In genomic region chr6:120147218-120147871, GRCh38 we compare ENCODE assay signal across 1 cellular context.
TF ChIP-seq lines count a peak whose summit lies in the region.

No MANE protein-coding gene starts in this region.

TF ChIP-seq in H1, 55 proteins besides CTCF, POLR2A, EP300 and RAD21 (continued from another document):
- no peak for TF ChIP-seq HDAC2 (IDR thresholded peaks at IDR 0.05; ENCODE audit: borderline replicate concordance in 1 of 2, low read depth in 2 of 2, low read length in 2 of 2)
- TF ChIP-seq FOSL1 (IDR thresholded peaks at IDR 0.05; ENCODE audit: insufficient read depth, low read depth, low read length), result no peak
- TF ChIP-seq BACH1 (IDR thresholded peaks at IDR 0.05; ENCODE audit: low read length), result no peak
- TF ChIP-seq SIN3A (conservative IDR thresholded peaks at IDR 0.05 in 1 of 2, IDR thresholded peaks at IDR 0.05 in 1 of 2; ENCODE audit: low read depth in 1 of 2, low read length in 2 of 2), result no peak
- TF ChIP-seq NANOG (IDR thresholded peaks at IDR 0.05; ENCODE audit: insufficient read depth, low read depth, low read length, poor library complexity, severe bottlenecking), result no peak
- TF ChIP-seq GTF2F1 (IDR thresholded peaks at IDR 0.05; ENCODE audit: borderline replicate concordance, low read depth, low read length), result no peak
- TF ChIP-seq RXRA (IDR thresholded peaks at IDR 0.05; ENCODE audit: insufficient read depth, low read depth, low read length), result no peak
- TF ChIP-seq CHD1 (IDR thresholded peaks at IDR 0.05; ENCODE audit: low read depth, low read length), result no peak
- no peak for TF ChIP-seq RFX5 (IDR thresholded peaks at IDR 0.05; ENCODE audit: borderline replicate concordance, low read depth, low read length)
